Comparison of ENCODE assay signal across 20 cellular contexts in the genomic region with DNA sequence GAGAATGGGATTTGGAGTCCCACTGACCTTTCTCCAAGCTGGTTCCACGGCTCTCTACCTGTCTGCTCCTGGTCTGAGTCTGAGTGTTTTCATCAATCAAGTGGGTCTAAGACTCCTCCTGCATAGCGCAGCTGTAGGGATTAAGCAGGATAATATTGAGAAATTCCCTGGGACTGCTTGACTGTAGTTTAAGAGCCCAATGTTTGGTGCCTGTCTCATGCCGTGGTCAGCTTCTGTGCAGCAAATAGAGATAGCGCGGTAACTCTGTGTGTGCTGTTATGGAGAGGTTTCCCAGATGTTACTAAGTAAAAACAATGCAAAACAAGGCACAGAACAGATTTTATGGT. TPM values are rescaled to one million over a fixed set of nuclear protein-coding genes. Genes with fewer than 3 reads are reported as not detected.
DNase-seq lines count a peak whose midpoint lies in the region; ATAC-seq and TF ChIP-seq lines count a peak whose summit lies in the region.
"Had no signal": no experiment of that assay in that cellular context is flagged by ENCODE, and none has a peak within 500 bp of the region (broad histone marks: within the 10 kb centered on the region; RNA-seq: fewer than 3 reads in every experiment).

No MANE protein-coding gene starts in this region.

- H3K23me2 ChIP-seq in H9 (ENCODE audit: insufficient read length, low read depth, low read length, poor library complexity, severe bottlenecking): no peaks in the 10 kb centered on the region

- H2BK12ac ChIP-seq in H9 (ENCODE audit: insufficient read length, low read depth, low read length): no peak overlapping the region

- H3K27ac Mint-ChIP-seq in H9: no peak overlapping the region
- no peak overlapping the region for H3K27ac Mint-ChIP-seq in activated CD4-positive, alpha-beta memory T cell treated with anti-CD3 and anti-CD28 coated beads for 36 hours
- H3K27ac Mint-ChIP-seq: CD4-positive, CD25-positive, alpha-beta regulatory T cell had no signal

- DNase-seq in NCI-H82 treated with DMSO at 0.1 percent for 48 hours (lab: John Stamatoyannopoulos, UW; ENCODE audit: unreplicated experiment): peak; percentile 61
- DNase-seq in hepatocyte (ENCODE audit: low spot score): no peak
- no peak for DNase-seq in omental fat pad (ENCODE audit: low spot score)
- no peak for DNase-seq in right lobe of liver
- no peak for DNase-seq in H9
- no peak for DNase-seq in GM10248 (ENCODE audit: extremely low spot score)
- no peak for DNase-seq in activated CD4-positive, alpha-beta memory T cell treated with anti-CD3 and anti-CD28 coated beads for 36 hours
- DNase-seq: CD4-positive, CD25-positive, alpha-beta regulatory T cell; DMS 273 treated with DMSO at 0.1 percent for 48 hours; DMS79 treated with DMSO at 0.1 percent for 48 hours; GM23248; HCEC 1CT; KBM-7; NCI-H1105; NCI-H2029 treated with DMSO at 0.1 percent for 48 hours; NCI-H345; NCI-H774; Peyer's patch had no signal

- no peak overlapping the region for H3K9ac ChIP-seq in H9 (ENCODE audit: extremely low read depth, insufficient read length, low read length)
- H3K9ac ChIP-seq: GM23248 had no signal

- H2BK5ac ChIP-seq in H9 (ENCODE audit: insufficient read length, low read length): no peak overlapping the region

- intact Hi-C loops in right lobe of liver (cut with DNase I): no loop called here
- intact Hi-C loops in activated CD4-positive, alpha-beta memory T cell treated with anti-CD3 and anti-CD28 coated beads for 36 hours (cut with micrococcal nuclease): no loop called here

- H2BK15ac ChIP-seq in H9 (ENCODE audit: low read depth, low read length): no peak overlapping the region

- H4K20me1 ChIP-seq in hepatocyte (ENCODE audit: insufficient read depth, poor library complexity, severe bottlenecking) (peaks cover 16% of the 10 kb centered on the region), H9 (ENCODE audit: control insufficient read depth, insufficient read depth, insufficient read length) (no peaks in the 10 kb centered on the region)

- H3K36me3 Mint-ChIP-seq in H9 (ENCODE audit: insufficient read depth in 1 of 3, low read depth in 3 of 3): peaks cover 0 to 4% (median 0%) of the 10 kb centered on the region in 3 experiments; a peak in 1 of 7 replicates
- H3K36me3 Mint-ChIP-seq in activated CD4-positive, alpha-beta memory T cell treated with anti-CD3 and anti-CD28 coated beads for 36 hours: no peaks in the 10 kb centered on the region

- H3K14ac ChIP-seq in H9 (ENCODE audit: insufficient read depth, low read length): no peak overlapping the region

- H3K18ac ChIP-seq in H9 (ENCODE audit: insufficient read length, low read depth, low read length): no peak overlapping the region

- H3K56ac ChIP-seq in H9 (ENCODE audit: insufficient read length, low read depth, low read length): no peak overlapping the region

- H2BK20ac ChIP-seq in H9 (ENCODE audit: low read depth, low read length, poor library complexity, severe bottlenecking): no peak overlapping the region

- POLR2A ChIA-PET in GM10248 (lab: Yijun Ruan, JAX): no interaction called here
- POLR2A ChIA-PET in activated CD4-positive, alpha-beta memory T cell treated with anti-CD3 and anti-CD28 coated beads for 36 hours (lab: Charles Lee): interaction anchor here (1.1 kb wide), 1 partner anchor 21 kb away, joined by 3 read pairs; a partner anchor contains a TSS

- peaks cover 2 to 3% of the 10 kb centered on the region in 2 experiments; a peak in 2 of 4 replicates for H3K4me1 Mint-ChIP-seq in H9
- peaks cover 9% of the 10 kb centered on the region for H3K4me1 Mint-ChIP-seq in activated CD4-positive, alpha-beta memory T cell treated with anti-CD3 and anti-CD28 coated beads for 36 hours (ENCODE audit: low read depth)

- no peaks in the 10 kb centered on the region for H3K9me2 ChIP-seq in hepatocyte (replicated peaks; ENCODE audit: insufficient read depth)

- H4K5ac ChIP-seq in H9 (ENCODE audit: insufficient read length, low read depth, low read length): no peak overlapping the region

- no peak overlapping the region for H2AK5ac ChIP-seq in H9 (ENCODE audit: insufficient read length, low read length)

- no peak overlapping the region for H3K4ac ChIP-seq in H9 (ENCODE audit: low read depth, low read length)

- no peak for TF ChIP-seq POLR2A in right lobe of liver (IDR thresholded peaks at IDR 0.05)

- H3T11ph ChIP-seq in H9 (ENCODE audit: low read length): no peak overlapping the region

- H3K23ac ChIP-seq in H9 (ENCODE audit: insufficient read length, low read depth, low read length): no peak overlapping the region

- H3K27me3 ChIP-seq in hepatocyte: no peaks in the 10 kb centered on the region
- H3K27me3 ChIP-seq in right lobe of liver: no peaks in the 10 kb centered on the region
- H3K27me3 ChIP-seq in H9 (ENCODE audit: insufficient read depth, low read length): peaks cover 35% of the 10 kb centered on the region
- H3K27me3 ChIP-seq: Peyer's patch had no signal

- H2AFZ ChIP-seq in hepatocyte: no peak overlapping the region
- no peak overlapping the region for H2AFZ ChIP-seq in H9 (ENCODE audit: low read length)
- H2AFZ ChIP-seq: GM23248 had no signal

- CTCF ChIA-PET in GM10248 (lab: Yijun Ruan, JAX): interaction anchor here (3.9 kb wide), 1 partner anchor 11 kb away, joined by 21 read pairs; no protein-coding TSS in a partner anchor
- CTCF ChIA-PET in activated CD4-positive, alpha-beta memory T cell treated with anti-CD3 and anti-CD28 coated beads for 36 hours (lab: Charles Lee): interaction anchor here (0.8 kb wide), 1 partner anchor 10 kb away, joined by 4 read pairs; no protein-coding TSS in a partner anchor

- 70% methylated on average over 5 of the region's 5 CpGs for WGBS in hepatocyte (ENCODE audit: low lambda C conversion rate, missing lambda C conversion rate)
- 78% methylated on average over 5 of the region's 5 CpGs for WGBS in right lobe of liver (ENCODE audit: insufficient coverage, low coverage, low lambda C conversion rate, missing lambda C conversion rate)
- whole genome bisulfite sequencing in H9 (ENCODE audit: extremely low coverage, insufficient read length, low lambda C conversion rate): no CpG with 5 or more reads among the region's 5 CpGs

- H2BK120ac ChIP-seq in H9 (ENCODE audit: low read depth, low read length, poor library complexity, severe bottlenecking): no peak overlapping the region

- TF ChIP-seq CTCF in hepatocyte (IDR thresholded peaks at IDR 0.05; ENCODE audit: poor library complexity) (no peak), omental fat pad (IDR thresholded peaks at IDR 0.05) (no peak), right lobe of liver (IDR thresholded peaks at IDR 0.05) (no peak), H9 (conservative IDR thresholded peaks at IDR 0.05) (no peak), GM10248 (IDR thresholded peaks at IDR 0.05; ENCODE audit: control extremely low read depth, extremely low read depth, low read depth, missing control alignments) (no peak)

- no peaks in the 10 kb centered on the region for H3K79me1 ChIP-seq in H9 (ENCODE audit: insufficient read depth, low read depth, low read length, poor library complexity, severe bottlenecking)

- no peak overlapping the region for H3K27ac ChIP-seq in hepatocyte
- H3K27ac ChIP-seq in right lobe of liver: no peak overlapping the region
- H3K27ac ChIP-seq in H9 (ENCODE audit: insufficient read length, low read depth, low read length): no peak overlapping the region
- H3K27ac ChIP-seq: GM23248, HL-60, Peyer's patch had no signal

- H4K91ac ChIP-seq in H9 (ENCODE audit: insufficient read length, low read depth, low read length): no peak overlapping the region

- H3K4me3 Mint-ChIP-seq in H9: no peak overlapping the region
- H3K4me3 Mint-ChIP-seq in activated CD4-positive, alpha-beta memory T cell treated with anti-CD3 and anti-CD28 coated beads for 36 hours: no peak overlapping the region
- H3K4me3 Mint-ChIP-seq: CD4-positive, CD25-positive, alpha-beta regulatory T cell had no signal

- H3K4me2 ChIP-seq in hepatocyte: peak overlapping the region; percentile 49
- no peak overlapping the region for H3K4me2 ChIP-seq in H9 (ENCODE audit: insufficient read depth, insufficient read length, low read length)

- H3K79me2 ChIP-seq in hepatocyte (peaks cover 74% of the 10 kb centered on the region), H9 (ENCODE audit: insufficient read depth, low read length) (peaks cover 2% of the 10 kb centered on the region; the same call in 1 of the 2 replicates)

- H4K8ac ChIP-seq in H9 (replicated peaks; ENCODE audit: insufficient read length, low read depth, low read length): no peak overlapping the region

- H3K36me3 ChIP-seq in hepatocyte (replicated peaks; ENCODE audit: insufficient read depth, low read depth): no peaks in the 10 kb centered on the region
- no peaks in the 10 kb centered on the region for H3K36me3 ChIP-seq in right lobe of liver
- H3K36me3 ChIP-seq: Peyer's patch had no signal

- H3K9me3 ChIP-seq in hepatocyte (ENCODE audit: low read depth): no peaks in the 10 kb centered on the region
- H3K9me3 ChIP-seq in right lobe of liver: no peaks in the 10 kb centered on the region
- H3K9me3 ChIP-seq in H9 (ENCODE audit: control insufficient read depth, low read depth, low read length): no peaks in the 10 kb centered on the region
- H3K9me3 ChIP-seq: Peyer's patch had no signal

- peak; percentile 41 for ATAC-seq in omental fat pad (ENCODE audit: low FRiP score)
- no peak for ATAC-seq in right lobe of liver
- ATAC-seq: GM12878 had no signal

- peaks cover 8% of the 10 kb centered on the region for H3K4me1 ChIP-seq in hepatocyte (ENCODE audit: insufficient read depth)
- H3K4me1 ChIP-seq in right lobe of liver: no peaks in the 10 kb centered on the region
- no peaks in the 10 kb centered on the region for H3K4me1 ChIP-seq in H9 (ENCODE audit: insufficient read depth, low read length)
- H3K4me1 ChIP-seq: Peyer's patch had no signal

- H3K27me3 Mint-ChIP-seq in H9 (ENCODE audit: low read depth): peaks cover 98% of the 10 kb centered on the region
- H3K27me3 Mint-ChIP-seq in activated CD4-positive, alpha-beta memory T cell treated with anti-CD3 and anti-CD28 coated beads for 36 hours: no peaks in the 10 kb centered on the region
- H3K27me3 Mint-ChIP-seq: CD4-positive, CD25-positive, alpha-beta regulatory T cell had no signal

- H3K4me3 ChIP-seq in hepatocyte: no peak overlapping the region
- H3K4me3 ChIP-seq in right lobe of liver: no peak overlapping the region
- H3K4me3 ChIP-seq: GM12878, GM23248, Peyer's patch had no signal

- no peaks in the 10 kb centered on the region; a peak in 1 of 5 replicates for H3K9me3 Mint-ChIP-seq in H9
- no peaks in the 10 kb centered on the region for H3K9me3 Mint-ChIP-seq in activated CD4-positive, alpha-beta memory T cell treated with anti-CD3 and anti-CD28 coated beads for 36 hours
- H3K9me3 Mint-ChIP-seq: CD4-positive, CD25-positive, alpha-beta regulatory T cell had no signal

RNA-seq across cellular contexts. Expression of a gene that starts 21.4 kb away (rescaled TPM):
- total RNA-seq in hepatocyte (11.9 and 20.6 TPM in 2 replicates), omental fat pad (10 to 100 TPM; 23.6 to 37.0 (median 27.8) TPM), right lobe of liver (10 to 100 TPM; 13.1 to 24.0 (median 15.5) TPM), H9 (2021) (24.3 and 25.1 TPM in 2 replicates)
- polyA plus RNA-seq in hepatocyte: 12.5 and 14.1 TPM in 2 replicates
- total RNA-seq in activated CD4-positive, alpha-beta memory T cell treated with anti-CD3 and anti-CD28 coated beads for 36 hours: 10 to 100 TPM; 41.5 to 47.9 TPM
